Comparison of ENCODE assay signal across 12 cellular contexts in the genomic region with DNA sequence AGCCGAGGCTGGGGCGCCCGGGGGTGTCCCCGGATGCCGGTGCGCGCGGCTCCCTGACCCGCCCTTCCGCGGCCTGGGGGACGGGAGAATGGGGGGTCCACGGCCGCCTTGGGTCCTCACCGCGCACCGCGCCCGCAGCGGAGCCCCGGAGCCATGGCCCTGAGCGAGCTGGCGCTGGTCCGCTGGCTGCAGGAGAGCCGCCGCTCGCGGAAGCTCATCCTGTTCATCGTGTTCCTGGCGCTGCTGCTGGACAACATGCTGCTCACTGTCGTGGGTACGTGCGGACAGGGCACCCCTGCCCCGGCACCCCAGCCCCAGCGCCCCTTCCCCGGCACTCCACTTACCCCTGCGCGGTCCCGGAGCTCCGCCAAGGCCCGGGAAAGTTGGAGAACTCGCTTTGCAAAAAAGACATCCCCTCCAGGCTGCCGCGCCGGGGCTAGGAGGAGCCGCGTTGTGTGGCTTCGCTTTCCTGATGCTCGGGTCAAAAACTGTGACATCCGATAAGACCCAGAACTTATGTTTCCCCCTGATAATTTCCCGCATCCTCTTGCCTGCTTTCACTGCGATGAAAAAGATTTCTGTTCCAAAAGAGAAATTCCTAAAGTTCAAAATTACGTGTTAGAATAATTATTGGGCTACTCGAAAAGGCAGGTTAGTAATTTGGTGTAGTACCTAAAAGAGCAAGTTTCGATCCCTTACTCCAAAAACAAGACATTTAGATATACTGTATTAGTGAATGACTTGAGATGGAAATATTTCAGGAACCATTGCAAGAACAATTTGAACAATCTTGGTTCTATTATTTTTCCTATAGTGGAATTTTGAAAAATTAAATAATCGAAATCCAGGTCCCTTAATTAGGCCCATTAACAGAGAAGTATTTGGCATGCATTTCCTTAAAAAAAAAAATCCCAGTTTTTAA. TPM values are rescaled to one million over a fixed set of nuclear protein-coding genes. Genes with fewer than 3 reads are reported as not detected.
A peak's percentile ranks its signal among the peaks of the same experiment; 100 is the strongest.
DNase-seq lines count a peak whose midpoint lies in the region; ATAC-seq, FAIRE-seq and TF ChIP-seq lines count a peak whose summit lies in the region.
"Had no signal": no experiment of that assay in that cellular context is flagged by ENCODE, and none has a peak within 500 bp of the region (broad histone marks: within the 10 kb centered on the region; RNA-seq: fewer than 3 reads in every experiment).

No MANE protein-coding gene starts in this region.

- H2AFZ ChIP-seq in H1 (ENCODE audit: low read length): no peak overlapping the region

- peak overlapping the region; percentile 44 for H3K4me3 ChIP-seq in BLaER1
- peak overlapping the region; percentile 20; the same call in 1 of the 2 replicates for H3K4me3 ChIP-seq in HFF-Myc (replicated peaks; ENCODE audit: low read depth, low read length)
- peak overlapping the region; percentile 55 to 87 (median 65) for H3K4me3 ChIP-seq in H1 (ENCODE audit: extremely low read depth in 1 of 4, insufficient read depth in 2 of 4, low read depth in 3 of 4, low read length in 4 of 4)
- no peak overlapping the region for H3K4me3 ChIP-seq in naive thymus-derived CD4-positive, alpha-beta T cell (ENCODE audit: low read length)

- H3K9me3 Mint-ChIP-seq in naive thymus-derived CD4-positive, alpha-beta T cell: peaks cover 0 to 2% (median 0%) of the 10 kb centered on the region in 11 donors
- H3K9me3 Mint-ChIP-seq in stimulated activated effector memory CD8-positive, alpha-beta T cell treated with anti-CD3 and anti-CD28 coated beads, Interleukin-12 subunit alpha, Interleukin-12 subunit beta, amount 100 ng/mL, for 72 hours: peaks cover 2% of the 10 kb centered on the region

- no peak for DNase-seq in HFF-Myc (ENCODE audit: extremely low read depth, low read depth)
- DNase-seq in H1 (ENCODE audit: low read depth in 1 of 2, low spot score in 2 of 2): peak in 1 of 2 experiments; percentile 72
- peak in 1 of 9 donors; percentile 11 for DNase-seq in naive thymus-derived CD4-positive, alpha-beta T cell
- no peak for DNase-seq in NCI-H1436 treated with DMSO at 0.1 percent for 48 hours (lab: John Stamatoyannopoulos, UW)
- DNase-seq in GM19239 (ENCODE audit: insufficient read length, low spot score): no peak
- DNase-seq in stimulated activated effector memory CD8-positive, alpha-beta T cell treated with anti-CD3 and anti-CD28 coated beads, Interleukin-12 subunit alpha, Interleukin-12 subunit beta, amount 100 ng/mL, for 72 hours (ENCODE audit: low spot score in 2 of 2): no peak
- no peak for DNase-seq in HuH-7.5 (ENCODE audit: low spot score)
- DNase-seq: activated CD4-positive, CD25-positive, alpha-beta regulatory T cell; NCI-H1092 treated with DMSO at 0.1 percent for 48 hours had no signal

- FAIRE-seq in H1 (lab: Jason Lieb, UNC): no peak
- no peak for FAIRE-seq in GM19239 (lab: Jason Lieb, UNC)

- H2BK15ac ChIP-seq in H1 (ENCODE audit: low read length): no peak overlapping the region

- no peak for TF ChIP-seq CTCF in HFF-Myc (IDR thresholded peaks at IDR 0.05; ENCODE audit: low read depth, low read length, missing control alignments)
- TF ChIP-seq CTCF in H1 (IDR thresholded peaks at IDR 0.05; ENCODE audit: control extremely low read depth in 1 of 3, insufficient read depth in 1 of 3, low read depth in 1 of 3, low read length in 3 of 3): no peak

- H4K91ac ChIP-seq in H1 (replicated peaks; ENCODE audit: insufficient read length, low read length): no peak overlapping the region

- intact Hi-C loops in naive thymus-derived CD4-positive, alpha-beta T cell (cut with micrococcal nuclease): no loop called here

- H4K20me1 ChIP-seq in BLaER1: no peaks in the 10 kb centered on the region
- no peaks in the 10 kb centered on the region for H4K20me1 ChIP-seq in H1 (replicated peaks in 1 of 2; ENCODE audit: control insufficient read depth in 1 of 2, insufficient read depth in 2 of 2, low read length in 2 of 2)

- no peak overlapping the region for H2BK5ac ChIP-seq in H1 (ENCODE audit: low read depth, low read length)

- peaks cover 42 to 48% (median 44%) of the 10 kb centered on the region in 5 donors for H3K27me3 Mint-ChIP-seq in naive thymus-derived CD4-positive, alpha-beta T cell

- peaks cover 37% of the 10 kb centered on the region for H3K27me3 ChIP-seq in BLaER1
- H3K27me3 ChIP-seq in H1 (replicated peaks in 1 of 4; ENCODE audit: control insufficient read depth in 3 of 4, extremely low read depth in 1 of 4, insufficient read depth in 3 of 4, low read length in 3 of 4): peaks cover 2 to 24% (median 13%) of the 10 kb centered on the region in 4 experiments
- peaks cover 0 to 5% of the 10 kb centered on the region in 2 donors for H3K27me3 ChIP-seq in naive thymus-derived CD4-positive, alpha-beta T cell (ENCODE audit: control insufficient read depth in 2 of 2, insufficient read depth in 2 of 2, low read length in 2 of 2)

- WGBS in H1 (ENCODE audit: extremely low coverage in 1 of 2, insufficient coverage in 1 of 2, insufficient read length in 1 of 2, insufficient replicate concordance in 2 of 2, low coverage in 1 of 2, low lambda C conversion rate in 2 of 2, missing lambda C conversion rate in 1 of 2), 2 experiments: 14% methylated on average over 31 of the region's 56 CpGs; no CpG with 5 or more reads in 1 of the 2 experiments

- H3K4me1 ChIP-seq in BLaER1: peaks cover 36% of the 10 kb centered on the region
- peaks cover 0 to 6% (median 3%) of the 10 kb centered on the region in 4 experiments; a peak in 5 of 7 replicates for H3K4me1 ChIP-seq in H1 (replicated peaks in 1 of 4; ENCODE audit: control insufficient read depth in 3 of 4, insufficient read depth in 4 of 4, low read length in 3 of 4)
- no peaks in the 10 kb centered on the region for H3K4me1 ChIP-seq in naive thymus-derived CD4-positive, alpha-beta T cell (ENCODE audit: control insufficient read depth in 2 of 2, insufficient read depth in 2 of 2, low read length in 2 of 2)

- no peak overlapping the region for H3K27ac ChIP-seq in BLaER1
- no peak overlapping the region for H3K27ac ChIP-seq in H1 (ENCODE audit: low read depth, low read length)
- H3K27ac ChIP-seq in naive thymus-derived CD4-positive, alpha-beta T cell (ENCODE audit: low read depth, low read length): no peak overlapping the region

- H3K23me2 ChIP-seq in H1 (ENCODE audit: low read depth, low read length): peaks cover 11% of the 10 kb centered on the region; the same call in 1 of the 2 replicates

- H3K4me1 Mint-ChIP-seq in naive thymus-derived CD4-positive, alpha-beta T cell: peaks cover 0 to 16% (median 8%) of the 10 kb centered on the region in 7 donors
- no peaks in the 10 kb centered on the region for H3K4me1 Mint-ChIP-seq in stimulated activated effector memory CD8-positive, alpha-beta T cell treated with anti-CD3 and anti-CD28 coated beads, Interleukin-12 subunit alpha, Interleukin-12 subunit beta, amount 100 ng/mL, for 72 hours

- H3K36me3 ChIP-seq in BLaER1 (no peaks in the 10 kb centered on the region), H1 (ENCODE audit: control insufficient read depth in 2 of 4, insufficient read depth in 4 of 4, low read length in 3 of 4) (no peaks in the 10 kb centered on the region)
- H3K36me3 ChIP-seq in naive thymus-derived CD4-positive, alpha-beta T cell (ENCODE audit: control insufficient read depth in 2 of 3, insufficient read depth in 3 of 3, low read length in 3 of 3): no peaks in the 10 kb centered on the region

- no peak for TF ChIP-seq RAD21 in H1 (IDR thresholded peaks at IDR 0.05 in 1 of 2, conservative IDR thresholded peaks at IDR 0.05 in 1 of 2; ENCODE audit: low read depth in 2 of 2, low read length in 2 of 2)

- no peak overlapping the region for H2AK5ac ChIP-seq in H1 (ENCODE audit: low read depth, low read length)

- H4K5ac ChIP-seq in H1 (ENCODE audit: insufficient read length, low read depth, low read length): no peak overlapping the region

- H3K27ac Mint-ChIP-seq in naive thymus-derived CD4-positive, alpha-beta T cell: peak overlapping the region in 1 of 9 donors; percentile 3
- no peak overlapping the region for H3K27ac Mint-ChIP-seq in stimulated activated effector memory CD8-positive, alpha-beta T cell treated with anti-CD3 and anti-CD28 coated beads, Interleukin-12 subunit alpha, Interleukin-12 subunit beta, amount 100 ng/mL, for 72 hours

- H3K4ac ChIP-seq in H1 (replicated peaks; ENCODE audit: insufficient read length, low read depth, low read length): no peak overlapping the region

- H2BK120ac ChIP-seq in H1 (replicated peaks; ENCODE audit: low read depth, low read length): no peak overlapping the region

- no peak overlapping the region for H3K14ac ChIP-seq in H1 (ENCODE audit: insufficient read length)

- H3K9me3 ChIP-seq in BLaER1: 0 out of 2 replicates have a peak, but pooled peaks cover 12% of the 10 kb centered on the region
- no peaks in the 10 kb centered on the region for H3K9me3 ChIP-seq in H1 (ENCODE audit: insufficient read depth in 2 of 2, low read depth in 1 of 2, low read length in 1 of 2)
- H3K9me3 ChIP-seq in naive thymus-derived CD4-positive, alpha-beta T cell (ENCODE audit: control insufficient read depth in 2 of 3, low read length in 3 of 3): no peaks in the 10 kb centered on the region

- POLR2A ChIA-PET in H1 (lab: Charles Lee; ENCODE audit: partially characterized antibody): interaction anchor here (0.7 to 1.5 kb wide), 3 partner anchors 10 to 33 kb away, joined by 3 to 5 read pairs (median 3); no protein-coding TSS in a partner anchor
- POLR2A ChIA-PET in naive thymus-derived CD4-positive, alpha-beta T cell (lab: Charles Lee): no interaction called here

- no peak overlapping the region for H2BK12ac ChIP-seq in H1 (ENCODE audit: low read depth, low read length)

- no peak overlapping the region for H3K56ac ChIP-seq in H1 (replicated peaks; ENCODE audit: insufficient read length, low read depth, low read length)

- H3K36me3 Mint-ChIP-seq in naive thymus-derived CD4-positive, alpha-beta T cell: no peaks in the 10 kb centered on the region
- no peaks in the 10 kb centered on the region for H3K36me3 Mint-ChIP-seq in stimulated activated effector memory CD8-positive, alpha-beta T cell treated with anti-CD3 and anti-CD28 coated beads, Interleukin-12 subunit alpha, Interleukin-12 subunit beta, amount 100 ng/mL, for 72 hours

- no peaks in the 10 kb centered on the region for H3K79me2 ChIP-seq in H1 (ENCODE audit: control insufficient read depth in 1 of 2, insufficient read depth in 2 of 2, low read length in 2 of 2)

- H3K18ac ChIP-seq in H1 (ENCODE audit: extremely low read depth, low read length): no peak overlapping the region

- peak overlapping the region; percentile 63 for H3K4me2 ChIP-seq in BLaER1
- peak overlapping the region; percentile 55 to 95 for H3K4me2 ChIP-seq in H1 (ENCODE audit: insufficient read depth in 1 of 2, low read depth in 2 of 2, low read length in 2 of 2)

- no peak overlapping the region for H3K9ac ChIP-seq in BLaER1
- H3K9ac ChIP-seq in H1 (replicated peaks in 1 of 4; ENCODE audit: extremely low read depth in 1 of 4, low read depth in 3 of 4, low read length in 3 of 4): peak overlapping the region in 1 of 4 experiments; percentile 27; a peak in 1 of 7 replicates

- TF ChIP-seq POLR2A in H1 (IDR thresholded peaks at IDR 0.05; ENCODE audit: control extremely low read depth in 1 of 2, low read depth in 2 of 2, low read length in 2 of 2): no peak

- H3K4me3 Mint-ChIP-seq in naive thymus-derived CD4-positive, alpha-beta T cell: peak overlapping the region in 8 of 10 donors; percentile 8 to 88 (median 68)
- H3K4me3 Mint-ChIP-seq in stimulated activated effector memory CD8-positive, alpha-beta T cell treated with anti-CD3 and anti-CD28 coated beads, Interleukin-12 subunit alpha, Interleukin-12 subunit beta, amount 100 ng/mL, for 72 hours: no peak overlapping the region

- peak; percentile 11 for ATAC-seq in naive thymus-derived CD4-positive, alpha-beta T cell
- no peak for ATAC-seq in stimulated activated effector memory CD8-positive, alpha-beta T cell treated with anti-CD3 and anti-CD28 coated beads, Interleukin-12 subunit alpha, Interleukin-12 subunit beta, amount 100 ng/mL, for 72 hours

- no peak overlapping the region for H3K23ac ChIP-seq in H1 (ENCODE audit: insufficient read length)

- no peak for TF ChIP-seq EP300 in H1 (IDR thresholded peaks at IDR 0.05; ENCODE audit: borderline replicate concordance in 1 of 2, low read depth in 2 of 2, low read length in 2 of 2)

- H4K8ac ChIP-seq in H1 (ENCODE audit: extremely low read depth, insufficient read depth, low read length): no peak overlapping the region

- CTCF ChIA-PET in H1 (lab: Charles Lee; ENCODE audit: partially characterized antibody): interaction anchor here (0.8 to 3.0 kb wide), 5 partner anchors 10 to 105 kb away, joined by 3 to 14 read pairs (median 5); no protein-coding TSS in a partner anchor
- CTCF ChIA-PET in naive thymus-derived CD4-positive, alpha-beta T cell (lab: Charles Lee): no interaction called here

- no peaks in the 10 kb centered on the region for H3K79me1 ChIP-seq in H1 (ENCODE audit: low read depth, low read length)

- H2BK20ac ChIP-seq in H1 (ENCODE audit: low read length): no peak overlapping the region

RNA-seq across cellular contexts. Expression of a gene that starts 0.9 kb away (rescaled TPM):
- 6.7 and 7.0 TPM in 2 replicates for total RNA-seq in H1 (2021; fragmentation: NEBNext Ultra II Directional; extraction: Animal tissue kit (Norgen Biotek cat#: 25700))
- polyA plus RNA-seq in H1 (2011; rRNA removed): 5.2 and 6.5 TPM in 2 replicates
- polyA plus RNA-seq in H1 (2011; cell fraction: cytosol; rRNA removed): 5.9 TPM
- 11.2 TPM for polyA plus RNA-seq in H1 (2011; cell fraction: nucleus; rRNA removed)
- 4.8 to 5.6 TPM (median 5.3 TPM) in 4 replicates for polyA plus RNA-seq in H1 (2012, experiment 1 of 2)
- 0.92 TPM for polyA plus RNA-seq in H1 (2012, experiment 2 of 2)
- 8.1 TPM for polyA plus RNA-seq in H1 (2013, experiment 1 of 2)
- 8.1 TPM for polyA plus RNA-seq in H1 (2013, experiment 2 of 2)
- polyA minus RNA-seq in H1 (2011; rRNA and poly(A)+ RNA removed): 11.4 and 15.2 TPM in 2 replicates
- polyA minus RNA-seq in H1 (2011; cell fraction: cytosol; rRNA and poly(A)+ RNA removed): 3.7 TPM
- 5.7 TPM for polyA minus RNA-seq in H1 (2011; cell fraction: nucleus; rRNA and poly(A)+ RNA removed)
- 1 to 10 TPM in 2 of 5 experiments, not detected in 3; 1.1 to 1.7 TPM for total RNA-seq in naive thymus-derived CD4-positive, alpha-beta T cell
- 1 to 10 TPM in 1 of 2 donors, under 1 TPM in 1; 0.71 to 6.1 TPM for polyA plus RNA-seq in naive thymus-derived CD4-positive, alpha-beta T cell

RNA-seq across cellular contexts. Expression of a gene that starts 44.5 kb away (rescaled TPM):
- total RNA-seq in H1 (2021; fragmentation: NEBNext Ultra II Directional; extraction: Animal tissue kit (Norgen Biotek cat#: 25700)): not detected in 2 replicates
- not detected in 2 replicates for polyA plus RNA-seq in H1 (2011; rRNA removed)
- polyA plus RNA-seq in H1 (2011; cell fraction: cytosol; rRNA removed): not detected
- not detected for polyA plus RNA-seq in H1 (2011; cell fraction: nucleus; rRNA removed)
- polyA plus RNA-seq in H1 (2012, experiment 1 of 2): not detected in 4 replicates
- polyA plus RNA-seq in H1 (2012, experiment 2 of 2): not detected
- polyA plus RNA-seq in H1 (2013, experiment 1 of 2): not detected
- not detected for polyA plus RNA-seq in H1 (2013, experiment 2 of 2)
- polyA minus RNA-seq in H1 (2011; rRNA and poly(A)+ RNA removed): not detected in 2 replicates
- not detected for polyA minus RNA-seq in H1 (2011; cell fraction: cytosol; rRNA and poly(A)+ RNA removed)
- polyA minus RNA-seq in H1 (2011; cell fraction: nucleus; rRNA and poly(A)+ RNA removed): not detected
- total RNA-seq in naive thymus-derived CD4-positive, alpha-beta T cell: not detected
- not detected for polyA plus RNA-seq in naive thymus-derived CD4-positive, alpha-beta T cell
- total RNA-seq: skeletal muscle tissue, urinary bladder had no signal
- polyA plus RNA-seq: urinary bladder had no signal
